In genomic region chr1:120942223-120942944, GRCh38 we compare ENCODE assay signal across 8 cellular contexts. TPM values are rescaled to one million over a fixed set of nuclear protein-coding genes. Genes with fewer than 3 reads are reported as not detected.
DNase-seq lines count a peak whose midpoint lies in the region; ATAC-seq and TF ChIP-seq lines count a peak whose summit lies in the region.
"Not testable (repeated sequence)": the region's sequence is repeated elsewhere in the genome, so short reads cannot be mapped to it uniquely, and the experiment has no call there.

No MANE protein-coding gene starts in this region.

- H3K27ac ChIP-seq in testis: not testable (repeated sequence)

- WGBS in testis, 2 donors: 5 to 8% methylated on average over 4 to 32 of the region's 33 CpGs

- H3K4me1 Mint-ChIP-seq in T-helper 2 cell treated with Interferon-gamma antibody and Interleukin-4, amounts not matched to agents 5 μg/mL and 100 μg/mL, for 36 hours (ENCODE audit: low read depth): peaks cover 18% of the 10 kb centered on the region

- ATAC-seq in HG02571 (IDR thresholded peaks at IDR 0.05; ENCODE audit: unreplicated experiment): peak; percentile 84
- ATAC-seq in left ventricle myocardium superior: peak; percentile 90

- not testable (repeated sequence) for H3K9me3 ChIP-seq in testis

- DNase-seq in GM12864 (ENCODE audit: low read depth) (peak; percentile 62), NB4 (ENCODE audit: low read depth) (peak; percentile 89), amygdala (lab: John Stamatoyannopoulos, UW) (peak in 44 of 56 donors; percentile 2 to 68 (median 29)), left ventricle myocardium superior (peak; percentile 57), pons (ENCODE audit: low spot score) (peak; percentile 54), testis (peak; percentile 60)
- peak; percentile 76 for DNase-seq in T-helper 2 cell treated with Interferon-gamma antibody and Interleukin-4, amounts not matched to agents 5 μg/mL and 100 μg/mL, for 36 hours (ENCODE audit: low spot score)

- peak overlapping the region; percentile 99 for H3K27ac Mint-ChIP-seq in T-helper 2 cell treated with Interferon-gamma antibody and Interleukin-4, amounts not matched to agents 5 μg/mL and 100 μg/mL, for 36 hours

- H3K36me3 ChIP-seq in testis (ENCODE audit: low read depth, missing control alignments): not testable (repeated sequence)

- peak; percentile 97 for TF ChIP-seq POLR2A in NB4 (IDR thresholded peaks at IDR 0.05; ENCODE audit: extremely low read depth, insufficient read length)
- TF ChIP-seq POLR2A in testis (IDR thresholded peaks at IDR 0.05): not testable (repeated sequence)

- TF ChIP-seq CTCF in GM12864 (IDR thresholded peaks at IDR 0.05; ENCODE audit: low read depth, low read length, missing control alignments); NB4 (IDR thresholded peaks at IDR 0.05; ENCODE audit: low read depth, low read length); testis (IDR thresholded peaks at IDR 0.05): not testable (repeated sequence)

- not testable (repeated sequence) for H3K27me3 Mint-ChIP-seq in T-helper 2 cell treated with Interferon-gamma antibody and Interleukin-4, amounts not matched to agents 5 μg/mL and 100 μg/mL, for 36 hours (ENCODE audit: low read depth)

- peak overlapping the region; percentile 51 for H3K4me3 ChIP-seq in GM12864 (ENCODE audit: low read depth, low read length)
- peak overlapping the region; percentile 53 for H3K4me3 ChIP-seq in NB4 (ENCODE audit: low read depth, low read length)
- peak overlapping the region in 1 of 2 donors; percentile 49 for H3K4me3 ChIP-seq in testis

- H3K4me3 Mint-ChIP-seq in T-helper 2 cell treated with Interferon-gamma antibody and Interleukin-4, amounts not matched to agents 5 μg/mL and 100 μg/mL, for 36 hours: peak overlapping the region; percentile 88

- not testable (repeated sequence) for H3K27me3 ChIP-seq in testis

- H3K4me1 ChIP-seq in testis: not testable (repeated sequence)

- not testable (repeated sequence) for H3K9me3 Mint-ChIP-seq in T-helper 2 cell treated with Interferon-gamma antibody and Interleukin-4, amounts not matched to agents 5 μg/mL and 100 μg/mL, for 36 hours

- H3K36me3 Mint-ChIP-seq in T-helper 2 cell treated with Interferon-gamma antibody and Interleukin-4, amounts not matched to agents 5 μg/mL and 100 μg/mL, for 36 hours (ENCODE audit: low read depth): not testable (repeated sequence)

- intact Hi-C loops in left ventricle myocardium superior (cut with micrococcal nuclease); testis (cut with DNase I; ENCODE audit: low total_unique reads): not testable (repeated sequence)

RNA-seq across cellular contexts. Expression of gene PPIAL4A, which starts 52.8 kb away (rescaled TPM):
- total RNA-seq in left ventricle myocardium superior: not detected
- not detected for total RNA-seq in testis
- not detected for polyA plus RNA-seq in testis (ENCODE audit: insufficient read depth, low read depth, low replicate concordance)

Comparison
In these comparisons a context has a peak if more than half of its experiments do, and no peak if none do; other contexts are left out.
1. DNase-seq: peak in every context shown above with its lines; median percentile 89 in NB4; 76 in T-helper 2 cell treated with Interferon-gamma antibody and Interleukin-4, amounts not matched to agents 5 μg/mL and 100 μg/mL, for 36 hours; 62 in GM12864; 60 in testis; 57 in left ventricle myocardium superior; 54 in pons; 29 in amygdala.